9 cellular contexts compared by ENCODE assay signal in genomic region chr17:10683853-10684252, GRCh38. TPM values are rescaled to one million over a fixed set of nuclear protein-coding genes. Genes with fewer than 3 reads are reported as not detected.
DNase-seq lines count a peak whose midpoint lies in the region; ATAC-seq, FAIRE-seq and TF ChIP-seq lines count a peak whose summit lies in the region.
"Had no signal": no experiment of that assay in that cellular context is flagged by ENCODE, and none has a peak within 500 bp of the region (broad histone marks: within the 10 kb centered on the region; RNA-seq: fewer than 3 reads in every experiment).

No MANE protein-coding gene starts in this region.

- 43% methylated on average over 2 of the region's 2 CpGs for WGBS in liver

- H3K4me3 ChIP-seq in astrocyte (ENCODE audit: insufficient read depth, low read depth, low read length) (no peak overlapping the region), liver (ENCODE audit: low read depth in 1 of 3, low read length in 3 of 3) (no peak overlapping the region)

- H3K36me3 ChIP-seq in astrocyte (ENCODE audit: insufficient read depth, low read length), result peaks cover 37% of the 10 kb centered on the region
- H3K36me3 ChIP-seq in liver (ENCODE audit: control insufficient read depth in 4 of 4, insufficient read depth in 3 of 4, low read depth in 1 of 4, low read length in 3 of 4), result peaks cover 17 to 55% (median 43%) of the 10 kb centered on the region in 4 donors

- intact Hi-C loops in CD14-positive monocyte (cut with micrococcal nuclease), result no loop called here

- H3K4me3 Mint-ChIP-seq in CD14-positive monocyte, result no peak overlapping the region
- H3K4me3 Mint-ChIP-seq in astrocyte (ENCODE audit: unreplicated experiment), result no peak overlapping the region
- H3K4me3 Mint-ChIP-seq: activated T-cell treated with anti-CD3 and anti-CD28 coated beads, Interleukin-2, amount 50 U/mL, for 72 hours had no signal

- peak in 1 of 2 donors; percentile 48 for TF ChIP-seq RAD21 in liver (IDR thresholded peaks at IDR 0.05)

- no peaks in the 10 kb centered on the region for H3K27me3 Mint-ChIP-seq in CD14-positive monocyte (ENCODE audit: low read depth in 3 of 3)
- H3K27me3 Mint-ChIP-seq in astrocyte (ENCODE audit: low read depth, unreplicated experiment), result no peaks in the 10 kb centered on the region

- ATAC-seq in GM21381 (IDR thresholded peaks at IDR 0.05; ENCODE audit: unreplicated experiment), result no peak
- ATAC-seq: activated T-cell treated with anti-CD3 and anti-CD28 coated beads, Interleukin-2, amount 50 U/mL, for 72 hours had no signal

- DNase-seq in CD14-positive monocyte (ENCODE audit: low spot score) (no peak), HTR-8/SVneo (ENCODE audit: insufficient read length, low spot score) (peak; percentile 15), astrocyte (ENCODE audit: low read depth) (peak; percentile 11), NK-92 (lab: John Stamatoyannopoulos, UW; ENCODE audit: unreplicated experiment) (no peak), NCI-H128 (lab: John Stamatoyannopoulos, UW; ENCODE audit: unreplicated experiment) (no peak), nucleus accumbens (lab: John Stamatoyannopoulos, UW) (no peak)
- DNase-seq: activated T-cell treated with anti-CD3 and anti-CD28 coated beads, Interleukin-2, amount 50 U/mL, for 72 hours had no signal

- FAIRE-seq in HTR-8/SVneo (lab: Jason Lieb, UNC) (no peak), astrocyte (lab: Jason Lieb, UNC) (no peak)

- no peak overlapping the region for H3K27ac ChIP-seq in astrocyte (ENCODE audit: low read depth, low read length)
- H3K27ac ChIP-seq in liver (ENCODE audit: low read depth in 1 of 2, low read length in 2 of 2), result no peak overlapping the region

- H3K9ac ChIP-seq in astrocyte (ENCODE audit: low read length), result no peak overlapping the region
- no peak overlapping the region for H3K9ac ChIP-seq in liver (ENCODE audit: low read depth in 1 of 2, low read length in 2 of 2)

- TF ChIP-seq CTCF in CD14-positive monocyte (IDR thresholded peaks at IDR 0.05), result peak; percentile 61
- peak; percentile 60 for TF ChIP-seq CTCF in astrocyte (IDR thresholded peaks at IDR 0.05; ENCODE audit: insufficient read depth, low read depth, low read length)
- peak; percentile 22 for TF ChIP-seq CTCF in liver (IDR thresholded peaks at IDR 0.05; ENCODE audit: low read depth, low read length, missing input control)

- H3K9me3 Mint-ChIP-seq in CD14-positive monocyte (no peaks in the 10 kb centered on the region), astrocyte (ENCODE audit: unreplicated experiment) (no peaks in the 10 kb centered on the region)
- H3K9me3 Mint-ChIP-seq: activated T-cell treated with anti-CD3 and anti-CD28 coated beads, Interleukin-2, amount 50 U/mL, for 72 hours had no signal

- H3K79me2 ChIP-seq in astrocyte (ENCODE audit: insufficient read depth, low read length), result peaks cover 12% of the 10 kb centered on the region

- no peak overlapping the region for H3K4me2 ChIP-seq in astrocyte (ENCODE audit: low read length)

- H3K36me3 Mint-ChIP-seq in CD14-positive monocyte, result peaks cover 70 to 81% of the 10 kb centered on the region in 2 donors
- H3K36me3 Mint-ChIP-seq in astrocyte (ENCODE audit: low read depth, unreplicated experiment), result peaks cover 9% of the 10 kb centered on the region

- H3K27me3 ChIP-seq in astrocyte (ENCODE audit: insufficient read depth, low read length) (no peaks in the 10 kb centered on the region), liver (ENCODE audit: control insufficient read depth in 4 of 4, insufficient read depth in 4 of 4, low read length in 3 of 4) (no peaks in the 10 kb centered on the region)

- H3K27ac Mint-ChIP-seq in CD14-positive monocyte (no peak overlapping the region), astrocyte (ENCODE audit: unreplicated experiment) (no peak overlapping the region)

- H4K20me1 ChIP-seq in astrocyte (ENCODE audit: insufficient read depth, low read length), result peaks cover 11% of the 10 kb centered on the region

- no peaks in the 10 kb centered on the region for H3K4me1 Mint-ChIP-seq in CD14-positive monocyte
- peaks cover 7% of the 10 kb centered on the region for H3K4me1 Mint-ChIP-seq in astrocyte (ENCODE audit: low read depth, unreplicated experiment)

- no peak overlapping the region for H2AFZ ChIP-seq in astrocyte (ENCODE audit: low read depth, low read length)

- H3K4me1 ChIP-seq in astrocyte (ENCODE audit: insufficient read depth, low read length) (no peaks in the 10 kb centered on the region), liver (ENCODE audit: control insufficient read depth in 4 of 4, insufficient read depth in 4 of 4, low read length in 3 of 4) (peaks cover 0 to 4% (median 2%) of the 10 kb centered on the region in 4 donors)

- no peaks in the 10 kb centered on the region for H3K9me3 ChIP-seq in astrocyte (ENCODE audit: insufficient read depth, low read depth, low read length)
- no peaks in the 10 kb centered on the region for H3K9me3 ChIP-seq in liver (ENCODE audit: control insufficient read depth in 4 of 4, low read length in 3 of 4)

TF ChIP-seq in liver, 16 proteins besides CTCF, POLR2A, EP300 and RAD21 (continues in another document):
- TF ChIP-seq HNF4G (IDR thresholded peaks at IDR 0.05) (no peak), EGR1 (IDR thresholded peaks at IDR 0.05; ENCODE audit: low read depth in 2 of 2) (no peak), SP1 (IDR thresholded peaks at IDR 0.05) (no peak), GABPA (IDR thresholded peaks at IDR 0.05 in 1 of 2, conservative IDR thresholded peaks at IDR 0.05 in 1 of 2) (no peak), JUND (IDR thresholded peaks at IDR 0.05) (no peak), HNF4A (conservative IDR thresholded peaks at IDR 0.05) (no peak), ATF3 (IDR thresholded peaks at IDR 0.05) (no peak), ZBTB33 (IDR thresholded peaks at IDR 0.05) (no peak), YY1 (IDR thresholded peaks at IDR 0.05) (no peak), FOXA1 (IDR thresholded peaks at IDR 0.05) (no peak), FOXA2 (IDR thresholded peaks at IDR 0.05) (no peak), RXRA (IDR thresholded peaks at IDR 0.05) (no peak), REST (IDR thresholded peaks at IDR 0.05) (no peak), MAX (IDR thresholded peaks at IDR 0.05) (no peak), TAF1 (conservative IDR thresholded peaks at IDR 0.05) (no peak)

RNA-seq across cellular contexts. Expression of gene SCO1, which starts 13.5 kb away (rescaled TPM):
- polyA plus RNA-seq in CD14-positive monocyte (10 to 100 TPM; 11.6 to 14.6 TPM), liver (10 to 100 TPM; 18.0 to 33.2 TPM)
- total RNA-seq in astrocyte (36.0 TPM in 2 replicates), liver (10 to 100 TPM; 19.7 to 26.0 TPM)

RNA-seq across cellular contexts. Expression of gene ADPRM, which starts 13.5 kb away (rescaled TPM):
- polyA plus RNA-seq in CD14-positive monocyte, result 1 to 10 TPM; 6.0 to 9.3 TPM
- total RNA-seq in astrocyte, result 11.1 and 11.3 TPM in 2 replicates
- 1 to 10 TPM; 5.5 to 7.9 TPM for total RNA-seq in liver
- 10 to 100 TPM in 1 of 2 donors, 1 to 10 TPM in 1; 3.7 to 10.8 TPM for polyA plus RNA-seq in liver

RNA-seq across cellular contexts. Expression of gene MYH3, which starts 26.7 kb away (rescaled TPM):
- under 1 TPM in 1 of 2 donors, not detected in 1; 0.13 TPM for polyA plus RNA-seq in CD14-positive monocyte
- 1.9 TPM in 2 replicates for total RNA-seq in astrocyte
- 1 to 10 TPM in 1 of 2 donors, under 1 TPM in 1; 0.65 to 2.0 TPM for total RNA-seq in liver
- polyA plus RNA-seq in liver, result 1 to 10 TPM in 1 of 2 donors, under 1 TPM in 1; 0.43 to 1.3 TPM

RNA-seq across cellular contexts. Expression of gene TMEM220, which starts 46.0 kb away (rescaled TPM):
- polyA plus RNA-seq in CD14-positive monocyte (1 to 10 TPM in 1 of 2 donors, under 1 TPM in 1; 0.33 to 4.8 TPM), liver (100 to 1,000 TPM in 1 of 2 donors, 10 to 100 TPM in 1; 30.0 to 126 TPM)
- total RNA-seq in astrocyte (1.0 and 1.3 TPM in 2 replicates), liver (10 to 100 TPM; 19.6 to 27.5 TPM)

Comparison
In these comparisons a context has a peak if more than half of its experiments do, and no peak if none do; other contexts are left out.
1. DNase-seq: peak in HTR-8/SVneo (single experiment) and astrocyte (single experiment); none in CD14-positive monocyte (single experiment), NK-92 (single experiment), NCI-H128 (single experiment) and nucleus accumbens (0 of 56).
2. Peak in every context shown above with its lines, with median percentiles within 50 percentile points of each other: CTCF ChIP-seq.